16 cellular contexts compared by ENCODE assay signal in genomic region chr11:65379698-65380459, GRCh38. TPM values are rescaled to one million over a fixed set of nuclear protein-coding genes. Genes with fewer than 3 reads are reported as not detected.
A peak's percentile ranks its signal among the peaks of the same experiment; 100 is the strongest.
DNase-seq lines count a peak whose midpoint lies in the region; ATAC-seq, FAIRE-seq and TF ChIP-seq lines count a peak whose summit lies in the region.
"Had no signal": no experiment of that assay in that cellular context is flagged by ENCODE, and none has a peak within 500 bp of the region (broad histone marks: within the 10 kb centered on the region; RNA-seq: fewer than 3 reads in every experiment).

No MANE protein-coding gene starts in this region.

- H3K36me3 ChIP-seq in breast epithelium, result no peaks in the 10 kb centered on the region
- no peaks in the 10 kb centered on the region for H3K36me3 ChIP-seq in tibial nerve
- H3K36me3 ChIP-seq: SJCRH30 had no signal

- H3K9me3 Mint-ChIP-seq in MCF 10A (ENCODE audit: unreplicated experiment) (no peaks in the 10 kb centered on the region), WTC11 (no peaks in the 10 kb centered on the region), immature natural killer cell (no peaks in the 10 kb centered on the region)

- H3K27ac ChIP-seq in breast epithelium (peak overlapping the region; percentile 98 to 99), tibial nerve (peak overlapping the region in 3 of 4 donors; percentile 14 to 99 (median 99))
- H3K27ac ChIP-seq: SJCRH30 had no signal

- WGBS in tibial nerve, 2 donors, result 88 to 90% methylated on average over 13 of the region's 13 CpGs

- H3K27me3 Mint-ChIP-seq in MCF 10A (ENCODE audit: insufficient read depth, unreplicated experiment) (no peaks in the 10 kb centered on the region), WTC11 (ENCODE audit: low read depth) (no peaks in the 10 kb centered on the region), immature natural killer cell (ENCODE audit: low read depth in 3 of 3) (peaks cover 0 to 15% (median 1%) of the 10 kb centered on the region in 3 donors)

- TF ChIP-seq POLR2A in breast epithelium (IDR thresholded peaks at IDR 0.05) (no peak), tibial nerve (IDR thresholded peaks at IDR 0.05) (no peak)

- no peaks in the 10 kb centered on the region for H3K9me3 ChIP-seq in breast epithelium
- no peaks in the 10 kb centered on the region for H3K9me3 ChIP-seq in tibial nerve
- H3K9me3 ChIP-seq: esophagus muscularis mucosa, SJCRH30 had no signal

- peaks cover 6% of the 10 kb centered on the region for H3K36me3 Mint-ChIP-seq in MCF 10A (ENCODE audit: insufficient read depth, unreplicated experiment)
- no peaks in the 10 kb centered on the region for H3K36me3 Mint-ChIP-seq in WTC11
- no peaks in the 10 kb centered on the region for H3K36me3 Mint-ChIP-seq in immature natural killer cell

- no peak overlapping the region for H3K4me3 Mint-ChIP-seq in MCF 10A (ENCODE audit: unreplicated experiment)
- H3K4me3 Mint-ChIP-seq in WTC11, result no peak overlapping the region
- H3K4me3 Mint-ChIP-seq in immature natural killer cell, result peak overlapping the region in 3 of 5 donors; percentile 5 to 27 (median 21)

- CTCF ChIA-PET in MCF 10A (lab: Yijun Ruan, JAX), result interaction anchor here (0.6 to 1.7 kb wide), 6 partner anchors 13 to 122 kb away, joined by 3 to 7 read pairs (median 3); partner anchors contain the start of gene CDC42EP2
- CTCF ChIA-PET in WTC11 (lab: Charles Lee), result interaction anchor here (1.1 to 3.5 kb wide), 5 partner anchors 10 to 161 kb away, joined by 3 to 15 read pairs (median 8); no protein-coding TSS in a partner anchor

- H3K27me3 ChIP-seq in breast epithelium (no peaks in the 10 kb centered on the region), tibial nerve (no peaks in the 10 kb centered on the region)
- H3K27me3 ChIP-seq: esophagus muscularis mucosa, SJCRH30 had no signal

- TF ChIP-seq EP300 in tibial nerve (IDR thresholded peaks at IDR 0.05), result no peak

- FAIRE-seq in RCC 7860 (lab: Jason Lieb, UNC) (no peak), urothelium cell line (lab: Jason Lieb, UNC) (no peak)

- H3K4me1 Mint-ChIP-seq in MCF 10A (ENCODE audit: insufficient read depth, unreplicated experiment) (peaks cover 30% of the 10 kb centered on the region), WTC11 (peaks cover 25% of the 10 kb centered on the region), immature natural killer cell (peaks cover 36 to 39% of the 10 kb centered on the region in 2 donors)

- peaks cover 0 to 18% of the 10 kb centered on the region in 2 donors for H3K4me1 ChIP-seq in breast epithelium
- H3K4me1 ChIP-seq in tibial nerve, result peaks cover 0 to 49% (median 39%) of the 10 kb centered on the region in 4 donors

- H3K27ac Mint-ChIP-seq in MCF 10A (ENCODE audit: low read depth, unreplicated experiment) (no peak overlapping the region), WTC11 (peak overlapping the region; percentile 42; the same call in 1 of the 2 replicates), immature natural killer cell (peak overlapping the region in 5 of 6 donors; percentile 39 to 82 (median 70))

- ATAC-seq in WTC11, result no peak
- ATAC-seq in GM19467 (IDR thresholded peaks at IDR 0.05; ENCODE audit: unreplicated experiment), result no peak

- DNase-seq in breast epithelium (ENCODE audit: low spot score in 2 of 2) (no peak), MCF 10A (ENCODE audit: unreplicated experiment) (no peak), WTC11 (ENCODE audit: low spot score) (no peak), immature natural killer cell (no peak), tibial nerve (ENCODE audit: low spot score in 2 of 2) (no peak), RCC 7860 (ENCODE audit: low spot score) (no peak), urothelium cell line (ENCODE audit: low spot score) (no peak)
- DNase-seq: central memory CD4-positive, alpha-beta T cell; GOT3; mammary epithelial cell; MM.1S; NCI-H2081; NCI-H82; SJCRH30 had no signal

- BruUV-seq in MCF 10A (replicated peaks; lab: Mats Ljungman, UMichigan), result no TSS peak

- TF ChIP-seq CTCF in breast epithelium (IDR thresholded peaks at IDR 0.05) (no peak), MCF 10A (IDR thresholded peaks at IDR 0.05; ENCODE audit: unreplicated experiment) (no peak), WTC11 (IDR thresholded peaks at IDR 0.05) (no peak), tibial nerve (IDR thresholded peaks at IDR 0.05) (no peak)

- no peak overlapping the region for H3K4me3 ChIP-seq in breast epithelium
- H3K4me3 ChIP-seq in tibial nerve, result no peak overlapping the region
- H3K4me3 ChIP-seq: esophagus muscularis mucosa, SJCRH30 had no signal

- intact Hi-C loops in breast epithelium (cut with DNase I; ENCODE audit: low total_unique reads), result loop anchor here (5.0 to 10.0 kb wide), 2 partner anchors 37 to 135 kb away; no protein-coding TSS in a partner anchor
- intact Hi-C loops in MCF 10A (cut with micrococcal nuclease), result no loop called here

- POLR2A ChIA-PET in MCF 10A (lab: Yijun Ruan, JAX) (interaction anchor here (5.0 to 14.8 kb wide), 3 partner anchors 10 to 122 kb away, joined by 21 to 426 read pairs (median 342); partner anchors contain the start of genes MALAT1 and NEAT1), WTC11 (lab: Charles Lee) (interaction anchor here (1.1 kb wide), 1 partner anchor 128 kb away, joined by 4 read pairs; no protein-coding TSS in a partner anchor)

TF ChIP-seq in WTC11, 78 proteins besides CTCF, POLR2A, EP300 and RAD21 (continues in another document):
- no peak for TF ChIP-seq RELA (CRISPR knock-in tag; IDR thresholded peaks at IDR 0.05; ENCODE audit: borderline replicate concordance)
- no peak for TF ChIP-seq CREM (CRISPR knock-in tag; IDR thresholded peaks at IDR 0.05)
- no peak for TF ChIP-seq NFE2L1 (CRISPR knock-in tag; IDR thresholded peaks at IDR 0.05)
- TF ChIP-seq TEAD4 (CRISPR knock-in tag; IDR thresholded peaks at IDR 0.05), result no peak
- no peak for TF ChIP-seq JUN (CRISPR knock-in tag; IDR thresholded peaks at IDR 0.05)
- TF ChIP-seq AFF4 (CRISPR knock-in tag; IDR thresholded peaks at IDR 0.05; ENCODE audit: borderline replicate concordance), result no peak
- no peak for TF ChIP-seq ZSCAN18 (CRISPR knock-in tag; IDR thresholded peaks at IDR 0.05)

RNA-seq across cellular contexts. Expression of gene SLC25A45, which starts 2.6 kb away (rescaled TPM):
- total RNA-seq in breast epithelium, result 1 to 10 TPM; 5.4 to 9.1 (median 6.6) TPM
- total RNA-seq in MCF 10A (2022), result 3.9 and 4.9 TPM in 2 replicates
- total RNA-seq in WTC11 (2021), result 1.5 to 2.5 TPM (median 1.7 TPM) in 3 replicates
- polyA plus RNA-seq in immature natural killer cell, result 10 to 100 TPM in 2 of 3 donors, 1 to 10 TPM in 1; 4.5 to 16.0 (median 10.3) TPM
- total RNA-seq in tibial nerve, result 10 to 100 TPM in 2 of 4 donors, 1 to 10 TPM in 2; 1.8 to 22.5 (median 8.5) TPM

RNA-seq across cellular contexts. Expression of gene FRMD8, which starts 6.6 kb away (rescaled TPM):
- total RNA-seq in breast epithelium (10 to 100 TPM; 22.9 to 57.0 (median 49.0) TPM), MCF 10A (2022) (18.9 and 21.7 TPM in 2 replicates), WTC11 (2021) (21.5 to 23.7 TPM (median 22.9 TPM) in 3 replicates), tibial nerve (100 to 1,000 TPM in 3 of 4 donors, 10 to 100 TPM in 1; 96.5 to 226 (median 128) TPM)
- 10 to 100 TPM; 62.8 to 73.5 (median 63.4) TPM for polyA plus RNA-seq in immature natural killer cell

RNA-seq across cellular contexts. Expression of gene TIGD3, which starts 25.3 kb away (rescaled TPM):
- 1 to 10 TPM in 1 of 3 donors, under 1 TPM in 1, not detected in 1; 0.29 to 1.3 TPM for total RNA-seq in breast epithelium
- 0.14 TPM in 1 of 2 replicates, not detected in the other for total RNA-seq in MCF 10A (2022)
- 1.9 to 2.3 TPM (median 2.1 TPM) in 3 replicates for total RNA-seq in WTC11 (2021)
- polyA plus RNA-seq in immature natural killer cell, result 1 to 10 TPM in 1 of 3 donors, under 1 TPM in 2; 0.90 to 1.2 (median 0.90) TPM
- total RNA-seq in tibial nerve, result under 1 TPM in 2 of 4 donors, not detected in 2; 0.30 to 0.59 TPM
- total RNA-seq: mammary epithelial cell had no signal

RNA-seq across cellular contexts. Expression of gene NEAT1, which starts 42.7 kb away (rescaled TPM):
- 100 to 1,000 TPM; 323 to 391 (median 351) TPM for total RNA-seq in breast epithelium
- total RNA-seq in MCF 10A (2022), result 1,026 and 1,292 TPM in 2 replicates
- total RNA-seq in WTC11 (2021), result 28.7 to 38.1 TPM (median 31.7 TPM) in 3 replicates
- 1 to 10 TPM in 2 of 3 donors, under 1 TPM in 1; 0.26 to 5.9 (median 1.4) TPM for polyA plus RNA-seq in immature natural killer cell
- 100 to 1,000 TPM; 427 to 571 (median 461) TPM for total RNA-seq in tibial nerve

RNA-seq across cellular contexts. Expression of gene DPF2, which starts 46.2 kb away (rescaled TPM):
- total RNA-seq in breast epithelium (10 to 100 TPM; 30.7 to 44.8 (median 39.7) TPM), MCF 10A (2022) (83.9 and 86.6 TPM in 2 replicates), WTC11 (2021) (59.0 to 71.0 TPM (median 66.3 TPM) in 3 replicates), tibial nerve (10 to 100 TPM; 44.7 to 47.6 (median 46.2) TPM)
- polyA plus RNA-seq in immature natural killer cell, result 10 to 100 TPM; 44.9 to 63.5 (median 53.9) TPM

Comparison
In these comparisons a context has a peak if more than half of its experiments do, and no peak if none do; other contexts are left out.
1. H3K4me3 Mint-ChIP-seq: peak in immature natural killer cell (3 of 5); none in MCF 10A (single experiment) and WTC11 (single experiment).